Comparison of ENCODE assay signal across 1 cellular context in genomic region chr1:158117854-158118691, GRCh38.
TF ChIP-seq lines count a peak whose summit lies in the region.

No MANE protein-coding gene starts in this region.

TF ChIP-seq in SK-N-SH treated with all-trans-retinoic acid at 6 μM for 48 hours, 23 proteins besides CTCF, POLR2A, EP300 and RAD21 (continued from another document):
- TF ChIP-seq PPARA (CRISPR knock-in tag; IDR thresholded peaks at IDR 0.05; ENCODE audit: borderline replicate concordance), result no peak
- no peak for TF ChIP-seq ZFP3 (CRISPR knock-in tag; IDR thresholded peaks at IDR 0.05)
